Comparison of ENCODE assay signal across 19 cellular contexts in the genomic region with DNA sequence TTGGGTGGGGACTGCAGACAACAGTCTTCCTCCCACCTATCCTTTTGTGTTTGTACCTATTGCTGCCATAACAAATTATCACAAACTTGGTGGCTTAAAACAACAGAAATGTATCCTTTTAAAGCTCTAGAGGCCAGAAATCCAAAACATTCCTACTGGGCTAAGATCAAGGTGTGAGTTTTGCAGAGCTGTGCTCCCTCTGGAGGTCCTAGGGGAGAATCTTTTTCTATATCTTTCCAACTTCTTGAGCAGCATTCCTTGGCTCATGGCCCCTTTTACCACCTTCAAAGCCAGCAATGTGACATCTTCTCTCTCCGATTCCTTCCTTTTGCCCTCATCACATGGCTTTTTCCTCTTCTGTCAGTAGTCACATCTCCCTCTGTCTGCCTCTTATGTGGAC.
DNase-seq lines count a peak whose midpoint lies in the region; ATAC-seq, FAIRE-seq and TF ChIP-seq lines count a peak whose summit lies in the region.
"Had no signal": no experiment of that assay in that cellular context is flagged by ENCODE, and none has a peak within 500 bp of the region (broad histone marks: within the 10 kb centered on the region; RNA-seq: fewer than 3 reads in every experiment).

No MANE protein-coding gene starts in this region.

- no peak overlapping the region for H3K23ac ChIP-seq in IMR-90 (ENCODE audit: low read depth, low read length)

- H3K79me2 ChIP-seq in HepG2 (ENCODE audit: insufficient read depth, low read length), result no peaks in the 10 kb centered on the region
- no peaks in the 10 kb centered on the region for H3K79me2 ChIP-seq in hepatocyte

- H3K4me1 ChIP-seq in HepG2 (ENCODE audit: insufficient read depth, low read length) (peaks cover 31% of the 10 kb centered on the region), right lobe of liver (peaks cover 0 to 5% (median 0%) of the 10 kb centered on the region in 4 donors), IMR-90 (ENCODE audit: control insufficient read depth, insufficient read depth, low read length) (no peaks in the 10 kb centered on the region), small intestine (ENCODE audit: control insufficient read depth in 2 of 2, insufficient read depth in 1 of 2, low read depth in 1 of 2, low read length in 1 of 2) (no peaks in the 10 kb centered on the region), hepatocyte (ENCODE audit: insufficient read depth) (peaks cover 8% of the 10 kb centered on the region)
- H3K4me1 ChIP-seq: esophagus squamous epithelium had no signal

- no peak overlapping the region for H2AK5ac ChIP-seq in IMR-90 (ENCODE audit: low read depth, low read length)

- intact Hi-C loops in HepG2 (cut with micrococcal nuclease; ENCODE audit: unreplicated experiment), result no loop called here
- intact Hi-C loops in right lobe of liver (cut with DNase I), result no loop called here
- intact Hi-C loops in IMR-90 (cut with micrococcal nuclease), result loop anchor here (10.0 kb wide), 2 partner anchors 170 to 430 kb away; no protein-coding TSS in a partner anchor

- in situ Hi-C loops in HepG2 (cut with HindIII; ENCODE audit: extremely low pct_ligation_motif_present, low pct_unique_long_range_greater_than_20kb), result loop anchor here (10.0 to 25.0 kb wide), 2 partner anchors 350 to 528 kb away; no protein-coding TSS in a partner anchor
- in situ Hi-C loops in IMR-90 (cut with MboI; ENCODE audit: low sequenced_read_pairs), result no loop called here

- CTCF ChIA-PET in HepG2 (lab: Yijun Ruan, JAX; ENCODE audit: low intra/inter-chr PET ratio, low total read pairs), result no interaction called here
- CTCF ChIA-PET in IMR-90 (lab: Yijun Ruan, JAX), result interaction anchor here (1.3 kb wide), 1 partner anchor 347 kb away, joined by 5 read pairs; no protein-coding TSS in a partner anchor

- H3K9me1 ChIP-seq in IMR-90 (ENCODE audit: insufficient read depth, low read length), result no peaks in the 10 kb centered on the region

- H2BK15ac ChIP-seq in IMR-90 (ENCODE audit: low read depth, low read length), result no peak overlapping the region

- H2BK5ac ChIP-seq in IMR-90 (ENCODE audit: low read depth, low read length, poor library complexity, severe bottlenecking), result no peak overlapping the region

- dilution Hi-C loops in IMR-90 (cut with HindIII; ENCODE audit: low sequenced_read_pairs, unreplicated experiment), result no loop called here

- no peak overlapping the region for H4K8ac ChIP-seq in IMR-90 (ENCODE audit: low read depth in 2 of 2, low read length in 2 of 2)

- no peak overlapping the region for H4K5ac ChIP-seq in IMR-90 (ENCODE audit: low read depth, low read length)

- no peak overlapping the region for H3K56ac ChIP-seq in IMR-90 (ENCODE audit: extremely low read depth, insufficient read depth, low read length)

- no peak for FAIRE-seq in HepG2 (lab: Jason Lieb, UNC)
- FAIRE-seq in small intestine (lab: Jason Lieb, UNC), result no peak
- FAIRE-seq: D721Med, GM19239 had no signal

- H2BK120ac ChIP-seq in IMR-90 (ENCODE audit: low read depth, low read length), result no peak overlapping the region

- H3K9me2 ChIP-seq in hepatocyte (replicated peaks; ENCODE audit: insufficient read depth), result no peaks in the 10 kb centered on the region

- TF ChIP-seq POLR2A in HepG2 (IDR thresholded peaks at IDR 0.05; ENCODE audit: insufficient read depth in 1 of 2, low read depth in 2 of 2, low read length in 2 of 2) (no peak), right lobe of liver (IDR thresholded peaks at IDR 0.05) (no peak), IMR-90 (IDR thresholded peaks at IDR 0.05; ENCODE audit: low read depth, low read length) (no peak)

- no peak overlapping the region for H3K27ac ChIP-seq in HepG2 (ENCODE audit: extremely low read length, insufficient read depth, low read length)
- H3K27ac ChIP-seq in right lobe of liver, result no peak overlapping the region
- H3K27ac ChIP-seq in IMR-90 (ENCODE audit: insufficient read depth, low read length), result no peak overlapping the region
- H3K27ac ChIP-seq in small intestine (ENCODE audit: low read depth in 1 of 2, low read length in 1 of 2), result no peak overlapping the region
- no peak overlapping the region for H3K27ac ChIP-seq in hepatocyte
- H3K27ac ChIP-seq in coronary artery, result no peak overlapping the region
- H3K27ac ChIP-seq: esophagus squamous epithelium had no signal

- H3K9me3 ChIP-seq in HepG2 (ENCODE audit: low read length) (no peaks in the 10 kb centered on the region), right lobe of liver (no peaks in the 10 kb centered on the region), IMR-90 (ENCODE audit: control insufficient read depth, insufficient read depth, low read length) (peaks cover 3% of the 10 kb centered on the region), small intestine (ENCODE audit: control insufficient read depth, low read depth) (no peaks in the 10 kb centered on the region), hepatocyte (ENCODE audit: low read depth) (no peaks in the 10 kb centered on the region)
- H3K9me3 ChIP-seq: esophagus squamous epithelium had no signal

- H3K4me3 ChIP-seq in HepG2 (replicated peaks in 1 of 3; ENCODE audit: insufficient read depth in 1 of 3, low read depth in 2 of 3, low read length in 3 of 3) (no peak overlapping the region), right lobe of liver (no peak overlapping the region), IMR-90 (ENCODE audit: insufficient read depth, low read depth, low read length) (no peak overlapping the region), epithelial cell of esophagus (ENCODE audit: low read length) (no peak overlapping the region), small intestine (ENCODE audit: low read depth in 1 of 2, low read length in 2 of 2) (no peak overlapping the region), hepatocyte (no peak overlapping the region), coronary artery (no peak overlapping the region)
- H3K4me3 ChIP-seq: esophagus squamous epithelium had no signal

- TF ChIP-seq RAD21 in HepG2 (CRISPR knock-in tag; IDR thresholded peaks at IDR 0.05) (no peak), IMR-90 (IDR thresholded peaks at IDR 0.05; ENCODE audit: low read length) (peak; percentile 44)

- no peak overlapping the region for H3K9ac ChIP-seq in HepG2 (ENCODE audit: insufficient read depth, low read depth, low read length)
- no peak overlapping the region for H3K9ac ChIP-seq in IMR-90 (ENCODE audit: low read depth, low read length)

- H3K4me2 ChIP-seq in HepG2 (ENCODE audit: low read depth, low read length) (0 out of 2 replicates have a peak overlapping the region, but pooled peaks have one; percentile 80), IMR-90 (ENCODE audit: low read depth, low read length) (no peak overlapping the region), hepatocyte (no peak overlapping the region)

- H3K36me3 ChIP-seq in HepG2 (replicated peaks in 1 of 2; ENCODE audit: control insufficient read depth in 1 of 2, insufficient read depth in 2 of 2, low read length in 2 of 2) (no peaks in the 10 kb centered on the region), right lobe of liver (no peaks in the 10 kb centered on the region), IMR-90 (ENCODE audit: control insufficient read depth, insufficient read depth, low read length) (no peaks in the 10 kb centered on the region), small intestine (ENCODE audit: control insufficient read depth in 2 of 2, insufficient read depth in 2 of 2, low read length in 2 of 2) (no peaks in the 10 kb centered on the region), hepatocyte (replicated peaks; ENCODE audit: insufficient read depth, low read depth) (no peaks in the 10 kb centered on the region)
- H3K36me3 ChIP-seq: esophagus squamous epithelium had no signal

- no peak overlapping the region for H2AFZ ChIP-seq in HepG2 (ENCODE audit: low read length)
- no peak overlapping the region for H2AFZ ChIP-seq in IMR-90 (replicated peaks; ENCODE audit: low read length, poor library complexity)
- H2AFZ ChIP-seq in hepatocyte, result no peak overlapping the region

- no peak for DNase-seq in HepG2 (ENCODE audit: low spot score)
- DNase-seq in right lobe of liver, result no peak
- DNase-seq in IMR-90, result no peak
- DNase-seq in epithelial cell of esophagus (ENCODE audit: low read depth), result no peak
- DNase-seq in small intestine, result no peak
- no peak for DNase-seq in hepatocyte (ENCODE audit: low spot score)
- DNase-seq in coronary artery (ENCODE audit: low spot score), result no peak
- DNase-seq: activated gamma-delta T cell treated with Interleukin-2 at 50 U/mL for 16 hours; anterior cingulate cortex; dermis blood vessel endothelial cell; esophagus squamous epithelium; NK-92 treated with Interleukin-12 subunit alpha and Interleukin-12 subunit beta, amount 100 ng/mL, for 24 hours; occipital lobe; Right ventricle myocardium superior; stimulated activated CD4-positive, alpha-beta T cell treated with anti-CD3 and anti-CD28 coated beads, Interleukin-2, amount 100 ng/mL, for 24 hours had no signal

- peak overlapping the region; percentile 21; the same call in 1 of the 2 replicates for H2BK20ac ChIP-seq in IMR-90 (ENCODE audit: low read depth, low read length)

- no peak for ATAC-seq in HepG2
- no peak for ATAC-seq in right lobe of liver
- no peak; the same call in 1 of the 2 replicates for ATAC-seq in IMR-90 (ENCODE audit: low read depth)
- ATAC-seq in GM21367 (IDR thresholded peaks at IDR 0.05; ENCODE audit: unreplicated experiment), result no peak
- ATAC-seq: sciatic nerve had no signal

- WGBS in HepG2 (ENCODE audit: low lambda C conversion rate), result 94% methylated on average over 1 of the region's 1 CpG
- WGBS in right lobe of liver (ENCODE audit: insufficient coverage, low coverage, low lambda C conversion rate, missing lambda C conversion rate), result 100% methylated on average over 1 of the region's 1 CpG
- WGBS in IMR-90 (ENCODE audit: extremely low coverage in 2 of 2, insufficient read length in 1 of 2), 2 experiments, result no CpG with 5 or more reads among the region's 1 CpG
- whole genome bisulfite sequencing in small intestine, 3 donors, result 93 to 96% (median 96%) methylated on average over 1 of the region's 1 CpG
- 91% methylated on average over 1 of the region's 1 CpG for WGBS in hepatocyte (ENCODE audit: low lambda C conversion rate, missing lambda C conversion rate)

- no peak overlapping the region for H4K91ac ChIP-seq in IMR-90 (ENCODE audit: insufficient read depth, low read depth, low read length)

- no peak overlapping the region for H3K14ac ChIP-seq in IMR-90 (replicated peaks; ENCODE audit: low read depth, low read length)

- H3K4ac ChIP-seq in IMR-90 (ENCODE audit: low read depth, low read length), result no peak overlapping the region

- no peaks in the 10 kb centered on the region for H4K20me1 ChIP-seq in HepG2 (ENCODE audit: insufficient read depth, low read length)
- no peaks in the 10 kb centered on the region for H4K20me1 ChIP-seq in IMR-90 (ENCODE audit: insufficient read depth, low read length)
- no peaks in the 10 kb centered on the region for H4K20me1 ChIP-seq in hepatocyte (ENCODE audit: insufficient read depth, poor library complexity, severe bottlenecking)

- BruUV-seq in HepG2 (replicated peaks; lab: Mats Ljungman, UMichigan) (no TSS peak), IMR-90 (replicated peaks; lab: Mats Ljungman, UMichigan) (no TSS peak)

- no peaks in the 10 kb centered on the region for H3K27me3 ChIP-seq in HepG2 (ENCODE audit: control insufficient read depth in 1 of 2, insufficient read depth in 2 of 2, low read length in 2 of 2)
- H3K27me3 ChIP-seq in right lobe of liver, result no peaks in the 10 kb centered on the region
- H3K27me3 ChIP-seq in IMR-90 (ENCODE audit: control insufficient read depth, insufficient read depth, low read length), result no peaks in the 10 kb centered on the region
- no peaks in the 10 kb centered on the region for H3K27me3 ChIP-seq in small intestine (ENCODE audit: control insufficient read depth in 2 of 2, insufficient read depth in 2 of 2, low read length in 2 of 2)
- no peaks in the 10 kb centered on the region for H3K27me3 ChIP-seq in hepatocyte

- TF ChIP-seq CTCF in HepG2 (CRISPR knock-in tag; IDR thresholded peaks at IDR 0.05) (peak; percentile 13; the same call in 1 of the 2 replicates), right lobe of liver (IDR thresholded peaks at IDR 0.05) (no peak), IMR-90 (conservative IDR thresholded peaks at IDR 0.05; ENCODE audit: low read depth, low read length) (peak; percentile 21; the same call in 1 of the 2 replicates), epithelial cell of esophagus (IDR thresholded peaks at IDR 0.05; ENCODE audit: insufficient read depth, low read depth, low read length, missing control alignments) (peak; percentile 14), hepatocyte (IDR thresholded peaks at IDR 0.05; ENCODE audit: poor library complexity) (no peak), coronary artery (IDR thresholded peaks at IDR 0.05) (no peak)

- no peak overlapping the region for H2AK9ac ChIP-seq in IMR-90 (replicated peaks; ENCODE audit: low read depth, low read length, poor library complexity)

- POLR2A ChIA-PET in HepG2 (lab: Yijun Ruan, JAX) (no interaction called here), IMR-90 (lab: Charles Lee; ENCODE audit: unreplicated experiment) (no interaction called here)

- no peaks in the 10 kb centered on the region for H3K79me1 ChIP-seq in IMR-90 (ENCODE audit: low read depth in 1 of 2, low read length in 2 of 2)

- TF ChIP-seq EP300 in HepG2 (IDR thresholded peaks at IDR 0.05; ENCODE audit: low read depth in 2 of 2, low read length in 2 of 2) (no peak), HepG2 (CRISPR knock-in tag; IDR thresholded peaks at IDR 0.05; ENCODE audit: borderline replicate concordance) (no peak)

- H3K18ac ChIP-seq in IMR-90 (ENCODE audit: low read depth, low read length), result no peak overlapping the region

Comparison
In these comparisons a context has a peak if more than half of its experiments do, and no peak if none do; other contexts are left out.
1. CTCF ChIP-seq: peak in HepG2 (single experiment), IMR-90 (single experiment) and epithelial cell of esophagus (single experiment); none in right lobe of liver (0 of 4), hepatocyte (single experiment) and coronary artery (single experiment).